ENCODE assay signal across 20 cellular contexts in genomic region chr3:136992091-136992490, GRCh38. TPM values are rescaled to one million over a fixed set of nuclear protein-coding genes. Genes with fewer than 3 reads are reported as not detected.
A peak's percentile ranks its signal among the peaks of the same experiment; 100 is the strongest.
DNase-seq lines count a peak whose midpoint lies in the region; ATAC-seq, FAIRE-seq and TF ChIP-seq lines count a peak whose summit lies in the region.
"Had no signal": no experiment of that assay in that cellular context is flagged by ENCODE, and none has a peak within 500 bp of the region (broad histone marks: within the 10 kb centered on the region; RNA-seq: fewer than 3 reads in every experiment).

No MANE protein-coding gene starts in this region.

- 85% methylated on average over 2 of the region's 2 CpGs for WGBS in mammary epithelial cell (ENCODE audit: low coverage, missing lambda C conversion rate)
- WGBS in esophagus, 2 donors: 87 to 95% methylated on average over 2 of the region's 2 CpGs

- no peaks in the 10 kb centered on the region for H3K27me3 Mint-ChIP-seq in MCF 10A (ENCODE audit: insufficient read depth, unreplicated experiment)

- no peak overlapping the region for H2AFZ ChIP-seq in mammary epithelial cell (ENCODE audit: low read depth, low read length)

- in situ Hi-C loops in mammary epithelial cell (cut with MboI; ENCODE audit: low sequenced_read_pairs in 2 of 2): no loop called here

- H3K36me3 ChIP-seq in mammary epithelial cell (ENCODE audit: insufficient read depth, low read length) (peaks cover 3% of the 10 kb centered on the region), esophagus (ENCODE audit: control insufficient read depth in 2 of 2, insufficient read depth in 2 of 2, low read length in 1 of 2) (peaks cover 0 to 20% of the 10 kb centered on the region in 2 donors), upper lobe of right lung (no peaks in the 10 kb centered on the region)

- H3K4me1 Mint-ChIP-seq in MCF 10A (ENCODE audit: insufficient read depth, unreplicated experiment): peaks cover 63% of the 10 kb centered on the region

- FAIRE-seq in HTR-8/SVneo (lab: Jason Lieb, UNC): no peak

- no peak overlapping the region for H3K4me2 ChIP-seq in mammary epithelial cell (ENCODE audit: insufficient read depth, low read depth, low read length)

- BruUV-seq in MCF 10A (replicated peaks; lab: Mats Ljungman, UMichigan) (no TSS peak), mammary epithelial cell (replicated peaks; lab: Mats Ljungman, UMichigan) (no TSS peak)

- peak overlapping the region; percentile 79 for H3K27ac Mint-ChIP-seq in MCF 10A (ENCODE audit: low read depth, unreplicated experiment)

- intact Hi-C loops in MCF 10A (cut with micrococcal nuclease): no loop called here
- intact Hi-C loops in mammary epithelial cell (cut with micrococcal nuclease): loop anchor here (5.0 kb wide), 2 partner anchors 35 to 130 kb away; partner anchors contain the start of genes IL20RB and NCK1
- intact Hi-C loops in upper lobe of right lung (cut with DNase I): no loop called here

- H3K9me3 Mint-ChIP-seq in MCF 10A (ENCODE audit: unreplicated experiment): no peaks in the 10 kb centered on the region

- no peaks in the 10 kb centered on the region for H4K20me1 ChIP-seq in mammary epithelial cell (ENCODE audit: insufficient read depth, low read length)

- H3K9me3 ChIP-seq in mammary epithelial cell (replicated peaks; ENCODE audit: insufficient read depth, low read length) (no peaks in the 10 kb centered on the region), esophagus (ENCODE audit: control insufficient read depth in 2 of 2, insufficient read depth in 1 of 2, low read depth in 1 of 2, low read length in 1 of 2) (no peaks in the 10 kb centered on the region), upper lobe of right lung (no peaks in the 10 kb centered on the region)
- H3K9me3 ChIP-seq: MG63 had no signal

- no peak overlapping the region for H3K27ac ChIP-seq in mammary epithelial cell (ENCODE audit: insufficient read depth, low read depth, low read length)
- peak overlapping the region; percentile 12 to 45 for H3K27ac ChIP-seq in esophagus (ENCODE audit: low read depth in 2 of 2, low read length in 1 of 2)
- H3K27ac ChIP-seq in foreskin keratinocyte: no peak overlapping the region
- no peak overlapping the region for H3K27ac ChIP-seq in upper lobe of right lung
- H3K27ac ChIP-seq: SK-N-MC had no signal

- H3K79me2 ChIP-seq in mammary epithelial cell (ENCODE audit: insufficient read depth, low read length): no peaks in the 10 kb centered on the region

- POLR2A ChIA-PET in MCF 10A (lab: Yijun Ruan, JAX): interaction anchor here (5.4 to 5.7 kb wide), 2 partner anchors 8 to 33 kb away, joined by 74 to 259 read pairs; partner anchors contain the start of gene IL20RB

- TF ChIP-seq CTCF in MCF 10A (IDR thresholded peaks at IDR 0.05; ENCODE audit: unreplicated experiment): no peak
- TF ChIP-seq CTCF in mammary epithelial cell (conservative IDR thresholded peaks at IDR 0.05 in 1 of 2, IDR thresholded peaks at IDR 0.05 in 1 of 2; ENCODE audit: extremely low read depth in 1 of 2, insufficient read depth in 1 of 2, low read depth in 1 of 2, low read length in 2 of 2): no peak
- no peak for TF ChIP-seq CTCF in foreskin keratinocyte (conservative IDR thresholded peaks at IDR 0.05)
- TF ChIP-seq CTCF in upper lobe of right lung (IDR thresholded peaks at IDR 0.05): no peak

- H3K4me3 ChIP-seq in mammary epithelial cell (replicated peaks in 1 of 3; ENCODE audit: insufficient read depth in 1 of 3, low read depth in 2 of 3, low read length in 3 of 3) (no peak overlapping the region), esophagus (ENCODE audit: low read depth in 1 of 2, low read length in 2 of 2) (no peak overlapping the region), upper lobe of right lung (no peak overlapping the region)
- H3K4me3 ChIP-seq: MG63, SK-N-MC had no signal

- H3K4me1 ChIP-seq in mammary epithelial cell (ENCODE audit: insufficient read depth, low read length) (peaks cover 61% of the 10 kb centered on the region), esophagus (ENCODE audit: control insufficient read depth in 2 of 2, insufficient read depth in 2 of 2, low read length in 1 of 2) (peaks cover 0 to 25% of the 10 kb centered on the region in 2 donors), foreskin keratinocyte (peaks cover 28% of the 10 kb centered on the region), upper lobe of right lung (peaks cover 16% of the 10 kb centered on the region)

- H3K4me3 Mint-ChIP-seq in MCF 10A (ENCODE audit: unreplicated experiment): no peak overlapping the region

- no peak overlapping the region for H3K9ac ChIP-seq in mammary epithelial cell (ENCODE audit: insufficient read depth, low read length)

- H3K36me3 Mint-ChIP-seq in MCF 10A (ENCODE audit: insufficient read depth, unreplicated experiment): peaks cover 83% of the 10 kb centered on the region

- ATAC-seq in foreskin keratinocyte (no peak), upper lobe of right lung (no peak), GM19467 (IDR thresholded peaks at IDR 0.05; ENCODE audit: unreplicated experiment) (no peak)
- ATAC-seq: HCT116, PC-3 had no signal

- dilution Hi-C loops in mammary epithelial cell (cut with HindIII; ENCODE audit: low sequenced_read_pairs): loop anchor here (5.0 kb wide), 2 partner anchors 35 to 235 kb away; partner anchors contain the start of gene IL20RB

- no peaks in the 10 kb centered on the region for H3K27me3 ChIP-seq in mammary epithelial cell (ENCODE audit: insufficient read depth, low read length)
- H3K27me3 ChIP-seq in esophagus (ENCODE audit: control insufficient read depth in 1 of 2, insufficient read depth in 2 of 2, low read length in 2 of 2): no peaks in the 10 kb centered on the region
- no peaks in the 10 kb centered on the region for H3K27me3 ChIP-seq in foreskin keratinocyte
- H3K27me3 ChIP-seq in upper lobe of right lung: no peaks in the 10 kb centered on the region
- H3K27me3 ChIP-seq: MG63 had no signal

- CTCF ChIA-PET in MCF 10A (lab: Yijun Ruan, JAX) (interaction anchor here (1.2 kb wide), 1 partner anchor 42 kb away, joined by 3 read pairs; no protein-coding TSS in a partner anchor), mammary epithelial cell (lab: Charles Lee; ENCODE audit: low non-redundant PET) (no interaction called here)

- DNase-seq in MCF 10A (ENCODE audit: unreplicated experiment): no peak
- DNase-seq in mammary epithelial cell: no peak
- DNase-seq in NCI-H69 (lab: John Stamatoyannopoulos, UW): peak; percentile 10
- no peak for DNase-seq in foreskin keratinocyte
- DNase-seq in upper lobe of right lung: no peak
- no peak for DNase-seq in HTR-8/SVneo (ENCODE audit: insufficient read length, low spot score)
- DNase-seq: Calu3; KBM-7; MG63; NCI-H1105 treated with DMSO at 0.1 percent for 48 hours; NCI-H2029; NCI-H2227 treated with DMSO at 0.1 percent for 48 hours; NCI-H748 treated with DMSO at 0.1 percent for 48 hours; NK-92 treated with Interleukin-12 subunit alpha and Interleukin-12 subunit beta, amount 100 ng/mL, for 24 hours; PC-3; SHP77 had no signal

RNA-seq across cellular contexts. Expression of gene IL20RB, which starts 34.3 kb away (rescaled TPM):
- 158 and 163 TPM in 2 replicates for total RNA-seq in MCF 10A (2022)
- total RNA-seq in mammary epithelial cell: 10 to 100 TPM; 12.7 to 38.3 TPM
- 92.0 TPM for polyA plus RNA-seq in mammary epithelial cell
- polyA minus RNA-seq in mammary epithelial cell: 68.1 TPM
- 10 to 100 TPM; 83.2 to 85.1 TPM for polyA plus RNA-seq in esophagus
- total RNA-seq in foreskin keratinocyte: 104 and 118 TPM in 2 replicates
- 92.1 and 110 TPM in 2 replicates for polyA plus RNA-seq in foreskin keratinocyte
- 3.7 TPM for total RNA-seq in upper lobe of right lung

Comparison
In these comparisons a context has a peak if more than half of its experiments do, and no peak if none do; other contexts are left out.
1. H3K27ac ChIP-seq: peak in esophagus (2 of 2); none in mammary epithelial cell (single experiment), foreskin keratinocyte (single experiment) and upper lobe of right lung (single experiment).